ENCODE assay signal across 9 cellular contexts in the genomic region with DNA sequence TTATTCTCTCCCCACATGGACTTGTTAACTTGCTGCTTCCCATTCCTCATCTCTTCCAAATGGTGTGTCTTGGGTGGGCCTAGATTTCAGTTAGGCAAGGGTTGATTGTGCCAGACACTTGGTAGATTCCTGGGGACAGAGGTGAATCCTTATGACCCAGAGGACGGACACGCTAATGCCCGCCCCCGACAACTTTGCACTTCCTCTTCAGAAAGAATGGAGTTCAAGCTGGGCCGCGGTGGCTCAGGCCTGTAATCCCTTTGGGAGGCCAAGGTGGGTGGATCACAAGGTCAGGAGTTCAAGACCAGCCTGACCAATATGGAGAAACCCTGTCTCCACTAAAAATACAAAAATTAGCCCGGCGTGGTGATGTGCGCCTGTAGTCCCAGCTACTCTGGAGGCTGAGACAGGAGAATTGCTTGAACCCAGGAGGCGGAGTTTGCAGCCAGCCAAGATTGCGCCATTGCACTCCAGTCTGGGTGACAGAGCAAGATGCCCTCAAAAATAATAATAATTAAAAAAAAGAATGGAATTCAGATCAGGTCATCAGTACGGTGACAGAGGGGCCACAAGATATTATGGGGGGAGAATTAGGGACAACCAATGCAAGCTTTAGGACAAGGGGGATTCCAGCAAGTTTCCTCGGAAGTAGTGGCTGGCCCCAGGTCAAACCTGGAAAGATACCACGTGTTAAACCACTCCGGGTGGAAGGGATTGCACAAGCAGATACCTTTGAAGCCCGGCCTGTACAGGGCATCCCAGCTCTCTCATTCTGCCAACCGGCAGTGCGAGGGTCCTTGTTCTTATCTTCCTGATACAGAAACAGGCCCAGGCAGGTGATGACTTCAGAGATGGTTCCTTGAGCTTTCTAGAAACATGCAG. TPM values are rescaled to one million over a fixed set of nuclear protein-coding genes. Genes with fewer than 3 reads are reported as not detected.
DNase-seq lines count a peak whose midpoint lies in the region; ATAC-seq and TF ChIP-seq lines count a peak whose summit lies in the region.
"Had no signal": no experiment of that assay in that cellular context is flagged by ENCODE, and none has a peak within 500 bp of the region (broad histone marks: within the 10 kb centered on the region; RNA-seq: fewer than 3 reads in every experiment).

No MANE protein-coding gene starts in this region.

- no peak for TF ChIP-seq EP300 in transverse colon (IDR thresholded peaks at IDR 0.05; ENCODE audit: low read depth)

- TF ChIP-seq CTCF in transverse colon (IDR thresholded peaks at IDR 0.05), result no peak

- CTCF ChIA-PET in activated naive CD4-positive, alpha-beta T cell treated with anti-CD3 and anti-CD28 coated beads for 36 hours (lab: Charles Lee), result interaction anchor here (0.6 kb wide), 1 partner anchor 18 kb away, joined by 3 read pairs; no protein-coding TSS in a partner anchor

- H3K4me3 Mint-ChIP-seq in activated naive CD4-positive, alpha-beta T cell treated with anti-CD3 and anti-CD28 coated beads for 36 hours, result peak overlapping the region; percentile 13
- H3K4me3 Mint-ChIP-seq in activated naive CD8-positive, alpha-beta T cell treated with anti-CD3 and anti-CD28 coated beads, Interleukin-2, amount 50 U/mL, for 24 hours, result peak overlapping the region; percentile 58
- H3K4me3 Mint-ChIP-seq in memory B cell, result peak overlapping the region; percentile 99

- peak overlapping the region; percentile 90 to 96 (median 94) for H3K27ac ChIP-seq in transverse colon

- H3K27me3 ChIP-seq in transverse colon, result no peaks in the 10 kb centered on the region

- TF ChIP-seq POLR2A in transverse colon (IDR thresholded peaks at IDR 0.05), result no peak

- ATAC-seq in activated naive CD4-positive, alpha-beta T cell treated with anti-CD3 and anti-CD28 coated beads, Interleukin-2, amount 50 U/mL, for 72 hours, result no peak
- ATAC-seq in activated naive CD8-positive, alpha-beta T cell treated with anti-CD3 and anti-CD28 coated beads, Interleukin-2, amount 50 U/mL, for 24 hours, result no peak
- ATAC-seq in memory B cell (ENCODE audit: low read depth) (no peak), GM19467 (IDR thresholded peaks at IDR 0.05; ENCODE audit: unreplicated experiment) (no peak)

- no peak for DNase-seq in activated naive CD4-positive, alpha-beta T cell treated with anti-CD3 and anti-CD28 coated beads for 36 hours
- no peak for DNase-seq in activated naive CD4-positive, alpha-beta T cell treated with anti-CD3 and anti-CD28 coated beads, Interleukin-2, amount 50 U/mL, for 72 hours (ENCODE audit: low spot score in 2 of 2)
- no peak for DNase-seq in activated naive CD8-positive, alpha-beta T cell treated with anti-CD3 and anti-CD28 coated beads, Interleukin-2, amount 50 U/mL, for 24 hours
- no peak for DNase-seq in memory B cell (ENCODE audit: low spot score in 2 of 2)
- DNase-seq in transverse colon, result no peak
- DNase-seq in hepatic stellate cell (ENCODE audit: low spot score), result no peak
- DNase-seq in NCI-H345 (lab: John Stamatoyannopoulos, UW), result no peak
- DNase-seq: activated gamma-delta T cell had no signal

- no peak overlapping the region for H3K4me3 ChIP-seq in transverse colon

- H3K27me3 Mint-ChIP-seq in activated naive CD4-positive, alpha-beta T cell treated with anti-CD3 and anti-CD28 coated beads for 36 hours (ENCODE audit: low read depth), result no peaks in the 10 kb centered on the region
- H3K27me3 Mint-ChIP-seq in activated naive CD8-positive, alpha-beta T cell treated with anti-CD3 and anti-CD28 coated beads, Interleukin-2, amount 50 U/mL, for 24 hours, result no peaks in the 10 kb centered on the region
- no peaks in the 10 kb centered on the region for H3K27me3 Mint-ChIP-seq in memory B cell

- peaks cover 38 to 76% (median 56%) of the 10 kb centered on the region in 4 donors for H3K4me1 ChIP-seq in transverse colon

- H3K27ac Mint-ChIP-seq in activated naive CD4-positive, alpha-beta T cell treated with anti-CD3 and anti-CD28 coated beads for 36 hours, result no peak overlapping the region
- peak overlapping the region in 1 of 2 donors; percentile 88 for H3K27ac Mint-ChIP-seq in activated naive CD4-positive, alpha-beta T cell treated with anti-CD3 and anti-CD28 coated beads, Interleukin-2, amount 50 U/mL, for 72 hours
- no peak overlapping the region for H3K27ac Mint-ChIP-seq in activated naive CD8-positive, alpha-beta T cell treated with anti-CD3 and anti-CD28 coated beads, Interleukin-2, amount 50 U/mL, for 24 hours
- H3K27ac Mint-ChIP-seq in memory B cell, result peak overlapping the region; percentile 89

- no peaks in the 10 kb centered on the region for H3K9me3 Mint-ChIP-seq in activated naive CD4-positive, alpha-beta T cell treated with anti-CD3 and anti-CD28 coated beads for 36 hours
- H3K9me3 Mint-ChIP-seq in activated naive CD4-positive, alpha-beta T cell treated with anti-CD3 and anti-CD28 coated beads, Interleukin-2, amount 50 U/mL, for 72 hours, result no peaks in the 10 kb centered on the region
- H3K9me3 Mint-ChIP-seq in activated naive CD8-positive, alpha-beta T cell treated with anti-CD3 and anti-CD28 coated beads, Interleukin-2, amount 50 U/mL, for 24 hours, result no peaks in the 10 kb centered on the region
- no peaks in the 10 kb centered on the region for H3K9me3 Mint-ChIP-seq in memory B cell

- no peaks in the 10 kb centered on the region for H3K9me3 ChIP-seq in transverse colon

- no peaks in the 10 kb centered on the region for H3K36me3 ChIP-seq in transverse colon

- peaks cover 67% of the 10 kb centered on the region for H3K4me1 Mint-ChIP-seq in activated naive CD4-positive, alpha-beta T cell treated with anti-CD3 and anti-CD28 coated beads for 36 hours (ENCODE audit: low read depth)
- H3K4me1 Mint-ChIP-seq in activated naive CD8-positive, alpha-beta T cell treated with anti-CD3 and anti-CD28 coated beads, Interleukin-2, amount 50 U/mL, for 24 hours, result peaks cover 75% of the 10 kb centered on the region
- H3K4me1 Mint-ChIP-seq in memory B cell, result peaks cover 60% of the 10 kb centered on the region

- WGBS in transverse colon (ENCODE audit: low coverage in 1 of 2), 2 donors, result 86% methylated on average over 18 of the region's 18 CpGs; no CpG with 5 or more reads in 1 of the 2 donors

- intact Hi-C loops in activated naive CD4-positive, alpha-beta T cell treated with anti-CD3 and anti-CD28 coated beads for 36 hours (cut with micrococcal nuclease), result loop anchor here (5.0 to 10.0 kb wide), 3 partner anchors 327 to 1951 kb away; partner anchors contain the start of gene BST2
- intact Hi-C loops in transverse colon (cut with DNase I; ENCODE audit: low total_unique reads), result loop anchor here (10.0 kb wide), 1 partner anchor 57 kb away; no protein-coding TSS in a partner anchor

- peaks cover 8% of the 10 kb centered on the region for H3K36me3 Mint-ChIP-seq in activated naive CD4-positive, alpha-beta T cell treated with anti-CD3 and anti-CD28 coated beads for 36 hours (ENCODE audit: low read depth)
- H3K36me3 Mint-ChIP-seq in activated naive CD4-positive, alpha-beta T cell treated with anti-CD3 and anti-CD28 coated beads, Interleukin-2, amount 50 U/mL, for 72 hours, result peaks cover 13 to 22% of the 10 kb centered on the region in 2 donors
- peaks cover 8% of the 10 kb centered on the region for H3K36me3 Mint-ChIP-seq in activated naive CD8-positive, alpha-beta T cell treated with anti-CD3 and anti-CD28 coated beads, Interleukin-2, amount 50 U/mL, for 24 hours (ENCODE audit: low read depth)
- H3K36me3 Mint-ChIP-seq in memory B cell, result peaks cover 3% of the 10 kb centered on the region

- in situ Hi-C loops in transverse colon (cut with MboI; ENCODE audit: low pct_ligation_motif_present in 1 of 4, low pct_unique_long_range_greater_than_20kb in 1 of 4, low sequenced_read_pairs in 3 of 4), result no loop called here

RNA-seq across cellular contexts. Expression of gene MYO9B, which starts 2.7 kb away (rescaled TPM):
- total RNA-seq in activated naive CD4-positive, alpha-beta T cell treated with anti-CD3 and anti-CD28 coated beads for 36 hours, result 10 to 100 TPM; 73.1 to 78.6 TPM
- total RNA-seq in activated naive CD4-positive, alpha-beta T cell treated with anti-CD3 and anti-CD28 coated beads, Interleukin-2, amount 50 U/mL, for 72 hours, result 100 to 1,000 TPM; 112 to 142 TPM
- 100 to 1,000 TPM; 102 to 246 (median 151) TPM for total RNA-seq in transverse colon

RNA-seq across cellular contexts. Expression of gene HAUS8, which starts 3.0 kb away (rescaled TPM):
- total RNA-seq in activated naive CD4-positive, alpha-beta T cell treated with anti-CD3 and anti-CD28 coated beads for 36 hours, result 10 to 100 TPM; 47.3 to 48.8 TPM
- 10 to 100 TPM; 31.6 to 57.1 TPM for total RNA-seq in activated naive CD4-positive, alpha-beta T cell treated with anti-CD3 and anti-CD28 coated beads, Interleukin-2, amount 50 U/mL, for 72 hours
- total RNA-seq in transverse colon, result 10 to 100 TPM in 2 of 4 donors, 1 to 10 TPM in 2; 4.4 to 13.8 (median 10.3) TPM

RNA-seq across cellular contexts. Expression of gene CPAMD8, which starts 51.7 kb away (rescaled TPM):
- under 1 TPM; 0.41 to 0.44 TPM for total RNA-seq in activated naive CD4-positive, alpha-beta T cell treated with anti-CD3 and anti-CD28 coated beads for 36 hours
- under 1 TPM; 0.19 to 0.75 TPM for total RNA-seq in activated naive CD4-positive, alpha-beta T cell treated with anti-CD3 and anti-CD28 coated beads, Interleukin-2, amount 50 U/mL, for 72 hours
- total RNA-seq in transverse colon, result 10 to 100 TPM in 2 of 4 donors, 1 to 10 TPM in 2; 1.4 to 20.9 (median 7.7) TPM

Comparison
In these comparisons a context has a peak if more than half of its experiments do, and no peak if none do; other contexts are left out.
1. H3K4me3 Mint-ChIP-seq: peak in every context shown above with its lines; median percentile 99 in memory B cell; 58 in activated naive CD8-positive, alpha-beta T cell treated with anti-CD3 and anti-CD28 coated beads, Interleukin-2, amount 50 U/mL, for 24 hours; 13 in activated naive CD4-positive, alpha-beta T cell treated with anti-CD3 and anti-CD28 coated beads for 36 hours.